In genomic region chr2:74553892-74554820, GRCh38 we compare ENCODE assay signal across 1 cellular context.
TF ChIP-seq lines count a peak whose summit lies in the region.

Gene DOK1, plus strand, starts transcription at chr2:74554720. Its CDS starts 35 bp downstream, at chr2:74554755.
Gene LOXL3, minus strand, starts transcription at chr2:74553942. Its CDS starts 1,308 bp downstream, at chr2:74552634.

TF ChIP-seq in K562, 482 proteins besides CTCF, POLR2A, EP300 and RAD21 (continued from another document and continues in another):
- no peak for TF ChIP-seq CUX1 (CRISPR knock-in tag; IDR thresholded peaks at IDR 0.05)
- no peak for TF ChIP-seq HNRNPK (IDR thresholded peaks at IDR 0.05; ENCODE audit: low read depth, low read length, poor library complexity, severe bottlenecking)
- 0 out of 2 replicates have a peak, but pooled peaks have one; percentile 45 for TF ChIP-seq KLF6 (CRISPR knock-in tag; IDR thresholded peaks at IDR 0.05; ENCODE audit: borderline replicate concordance)
- TF ChIP-seq DNMT1 (IDR thresholded peaks at IDR 0.05): no peak
- no peak for TF ChIP-seq ZC3H8 (IDR thresholded peaks at IDR 0.05)
- TF ChIP-seq TBL1XR1 (IDR thresholded peaks at IDR 0.05; ENCODE audit: low read length in 2 of 2): peak in 1 of 2 experiments; percentile 92; a peak in 2 of 4 replicates
- TF ChIP-seq PCBP1 (IDR thresholded peaks at IDR 0.05; ENCODE audit: low read depth, low read length, poor library complexity, severe bottlenecking): no peak
- TF ChIP-seq ZBTB12 (CRISPR knock-in tag; IDR thresholded peaks at IDR 0.05): peak; percentile 99
- peak; percentile 99 for TF ChIP-seq MAFG (tag; conservative IDR thresholded peaks at IDR 0.05)
- no peak for TF ChIP-seq E2F4 (CRISPR knock-in tag; IDR thresholded peaks at IDR 0.05; ENCODE audit: low read depth)
- no peak for TF ChIP-seq ZNF253 (CRISPR knock-in tag; conservative IDR thresholded peaks at IDR 0.05)
- no peak for TF ChIP-seq ARID2 (IDR thresholded peaks at IDR 0.05)
- TF ChIP-seq TFAP4 (CRISPR knock-in tag; IDR thresholded peaks at IDR 0.05; ENCODE audit: borderline replicate concordance): peak; percentile 18; the same call in 1 of the 2 replicates
- TF ChIP-seq ARID1B (IDR thresholded peaks at IDR 0.05): 0 out of 2 replicates have a peak, but pooled peaks have one; percentile 12
- no peak for TF ChIP-seq HINFP (tag; conservative IDR thresholded peaks at IDR 0.05; ENCODE audit: low read depth)
- no peak for TF ChIP-seq CHCHD3 (CRISPR knock-in tag; IDR thresholded peaks at IDR 0.05)
- TF ChIP-seq NCOA4 (IDR thresholded peaks at IDR 0.05; ENCODE audit: partially characterized antibody): no peak
- TF ChIP-seq HDAC6 (IDR thresholded peaks at IDR 0.05; ENCODE audit: low read depth, low read length): no peak
- no peak for TF ChIP-seq ZNF785 (CRISPR knock-in tag; IDR thresholded peaks at IDR 0.05)
- TF ChIP-seq ZFP91 (CRISPR knock-in tag; IDR thresholded peaks at IDR 0.05): 0 out of 2 replicates have a peak, but pooled peaks have one; percentile 6
- TF ChIP-seq PBX2 (CRISPR knock-in tag; IDR thresholded peaks at IDR 0.05; ENCODE audit: low read depth): no peak
- no peak for TF ChIP-seq PBX2 (tag; conservative IDR thresholded peaks at IDR 0.05; ENCODE audit: low read depth)
- no peak for TF ChIP-seq POLR3A (IDR thresholded peaks at IDR 0.05; ENCODE audit: borderline replicate concordance, extremely low read depth, insufficient read depth, insufficient read length)
- TF ChIP-seq ZNF766 (CRISPR knock-in tag; conservative IDR thresholded peaks at IDR 0.05): peak; percentile 59; the same call in 1 of the 2 replicates
- peak; percentile 22 to 77 (median 67) for TF ChIP-seq YY1 (IDR thresholded peaks at IDR 0.05; ENCODE audit: borderline replicate concordance in 1 of 3, control insufficient read depth in 1 of 3, extremely low read depth in 1 of 3, insufficient read depth in 3 of 3, insufficient read length in 1 of 3, insufficient replicate concordance in 2 of 3, low read depth in 1 of 3, low read length in 2 of 3)
- TF ChIP-seq ZNF830 (CRISPR knock-in tag; IDR thresholded peaks at IDR 0.05): no peak
- TF ChIP-seq TBP (optimal IDR thresholded peaks at IDR 0.05; ENCODE audit: low read depth, low read length): peak; percentile 3
- no peak for TF ChIP-seq BRD4 (IDR thresholded peaks at IDR 0.05)
- 0 out of 2 replicates have a peak, but pooled peaks have one; percentile 39 for TF ChIP-seq ZBTB26 (CRISPR knock-in tag; IDR thresholded peaks at IDR 0.05)
- TF ChIP-seq PTRF (tag; IDR thresholded peaks at IDR 0.05): no peak
- TF ChIP-seq TEAD2 (tag; IDR thresholded peaks at IDR 0.05): no peak
- TF ChIP-seq ZNF41 (CRISPR knock-in tag; conservative IDR thresholded peaks at IDR 0.05): no peak
- TF ChIP-seq ETV6 (IDR thresholded peaks at IDR 0.05; ENCODE audit: borderline replicate concordance in 1 of 2, low read depth in 2 of 2, low read length in 1 of 2): no peak
- no peak for TF ChIP-seq ETV6 (CRISPR knock-in tag; IDR thresholded peaks at IDR 0.05; ENCODE audit: borderline replicate concordance)
- TF ChIP-seq PURB (CRISPR knock-in tag; IDR thresholded peaks at IDR 0.05; ENCODE audit: low read depth): no peak
- TF ChIP-seq JUND (IDR thresholded peaks at IDR 0.05; ENCODE audit: borderline replicate concordance, low read depth, low read length): peak; percentile 87
- TF ChIP-seq JUND (tag; IDR thresholded peaks at IDR 0.05; ENCODE audit: borderline replicate concordance, low read depth, low read length): peak; percentile 76; the same call in 2 of the 3 replicates
- TF ChIP-seq RBM25 (IDR thresholded peaks at IDR 0.05; ENCODE audit: low read depth, low read length, severe bottlenecking): no peak
- TF ChIP-seq PTTG1 (tag; IDR thresholded peaks at IDR 0.05; ENCODE audit: low read depth): no peak
- no peak for TF ChIP-seq DEAF1 (CRISPR knock-in tag; IDR thresholded peaks at IDR 0.05)
- TF ChIP-seq SNRNP70 (optimal IDR thresholded peaks at IDR 0.05; ENCODE audit: low read depth, low read length): no peak
- peak; percentile 100 for TF ChIP-seq CREB1 (IDR thresholded peaks at IDR 0.05)
- peak; percentile 98 for TF ChIP-seq CREB1 (CRISPR knock-in tag; IDR thresholded peaks at IDR 0.05)
- peak; percentile 30 for TF ChIP-seq FUS (optimal IDR thresholded peaks at IDR 0.05; ENCODE audit: low read depth, low read length)
- TF ChIP-seq MXD1 (CRISPR knock-in tag; IDR thresholded peaks at IDR 0.05; ENCODE audit: borderline replicate concordance, poor library complexity, severe bottlenecking): no peak
- no peak for TF ChIP-seq GABPB2 (CRISPR knock-in tag; conservative IDR thresholded peaks at IDR 0.05)
- TF ChIP-seq NBN (IDR thresholded peaks at IDR 0.05; ENCODE audit: low read depth): peak; percentile 100
- TF ChIP-seq DPF2 (IDR thresholded peaks at IDR 0.05): no peak
- TF ChIP-seq NFXL1 (CRISPR knock-in tag; IDR thresholded peaks at IDR 0.05): no peak
- TF ChIP-seq CTBP1 (IDR thresholded peaks at IDR 0.05; ENCODE audit: borderline replicate concordance): peak; percentile 42; the same call in 1 of the 2 replicates
